Comparison of ENCODE assay signal across 12 cellular contexts in genomic region chr2:152500336-152500735, GRCh38.
DNase-seq lines count a peak whose midpoint lies in the region; ATAC-seq and TF ChIP-seq lines count a peak whose summit lies in the region.
"Had no signal": no experiment of that assay in that cellular context is flagged by ENCODE, and none has a peak within 500 bp of the region (broad histone marks: within the 10 kb centered on the region; RNA-seq: fewer than 3 reads in every experiment).

No MANE protein-coding gene starts in this region.

- peaks cover 25 to 41% of the 10 kb centered on the region in 2 experiments; a peak in 3 of 4 replicates for H3K79me1 ChIP-seq in IMR-90 (ENCODE audit: low read depth in 1 of 2, low read length in 2 of 2)

- H3K56ac ChIP-seq in IMR-90 (ENCODE audit: extremely low read depth, insufficient read depth, low read length): no peak overlapping the region

- no peak overlapping the region for H3K4ac ChIP-seq in IMR-90 (ENCODE audit: low read depth, low read length)

- H3K4me3 Mint-ChIP-seq in chondrocyte (ENCODE audit: unreplicated experiment): no peak overlapping the region
- H3K4me3 Mint-ChIP-seq: activated naive CD8-positive, alpha-beta T cell; CD8-positive, alpha-beta memory T cell had no signal

- peaks cover 69% of the 10 kb centered on the region for H3K4me1 Mint-ChIP-seq in chondrocyte (ENCODE audit: low read depth)
- H3K4me1 Mint-ChIP-seq: CD8-positive, alpha-beta memory T cell had no signal

- H4K20me1 ChIP-seq in IMR-90 (ENCODE audit: insufficient read depth, low read length): no peaks in the 10 kb centered on the region

- H3K4me1 ChIP-seq in IMR-90 (ENCODE audit: control insufficient read depth, insufficient read depth, low read length) (peaks cover 24% of the 10 kb centered on the region), mucosa of rectum (ENCODE audit: control insufficient read depth in 2 of 2, insufficient read depth in 2 of 2, low read length in 2 of 2) (peaks cover 0 to 7% of the 10 kb centered on the region in 2 donors), thoracic aorta (ENCODE audit: control insufficient read depth in 1 of 2, low read depth in 2 of 2) (peaks cover 34 to 57% of the 10 kb centered on the region in 2 donors)

- no peak overlapping the region for H2AFZ ChIP-seq in IMR-90 (replicated peaks; ENCODE audit: low read length, poor library complexity)

- H3K9me3 ChIP-seq in IMR-90 (ENCODE audit: control insufficient read depth, insufficient read depth, low read length): no peaks in the 10 kb centered on the region
- H3K9me3 ChIP-seq in mucosa of rectum (ENCODE audit: control insufficient read depth in 2 of 2, low read length in 2 of 2): no peaks in the 10 kb centered on the region
- H3K9me3 ChIP-seq in thoracic aorta: no peaks in the 10 kb centered on the region

- no peak overlapping the region for H2BK20ac ChIP-seq in IMR-90 (ENCODE audit: low read depth, low read length)

- H3K36me3 Mint-ChIP-seq in chondrocyte (ENCODE audit: low read depth): no peaks in the 10 kb centered on the region
- H3K36me3 Mint-ChIP-seq: activated naive CD8-positive, alpha-beta T cell; CD8-positive, alpha-beta memory T cell had no signal

- no peak overlapping the region for H4K8ac ChIP-seq in IMR-90 (ENCODE audit: low read depth in 2 of 2, low read length in 2 of 2)

- no peak overlapping the region for H3K18ac ChIP-seq in IMR-90 (ENCODE audit: low read depth, low read length)

- H3K9me3 Mint-ChIP-seq in chondrocyte (ENCODE audit: low read depth): peaks cover 10% of the 10 kb centered on the region

- no peak overlapping the region for H3K23ac ChIP-seq in IMR-90 (ENCODE audit: low read depth, low read length)

- no peak for TF ChIP-seq RAD21 in IMR-90 (IDR thresholded peaks at IDR 0.05; ENCODE audit: low read length)

- peak overlapping the region; percentile 89; the same call in 1 of the 2 replicates for H3K4me2 ChIP-seq in IMR-90 (ENCODE audit: low read depth, low read length)

- H3K14ac ChIP-seq in IMR-90 (replicated peaks; ENCODE audit: low read depth, low read length): no peak overlapping the region

- no peak overlapping the region for H4K91ac ChIP-seq in IMR-90 (ENCODE audit: insufficient read depth, low read depth, low read length)

- H3K4me3 ChIP-seq in IMR-90 (ENCODE audit: insufficient read depth, low read depth, low read length) (no peak overlapping the region), mucosa of rectum (ENCODE audit: low read length in 2 of 2) (no peak overlapping the region), thoracic aorta (peak overlapping the region; percentile 35)

- H3K36me3 ChIP-seq in IMR-90 (ENCODE audit: control insufficient read depth, insufficient read depth, low read length): no peaks in the 10 kb centered on the region
- no peaks in the 10 kb centered on the region for H3K36me3 ChIP-seq in mucosa of rectum (ENCODE audit: control insufficient read depth in 2 of 2, insufficient read depth in 2 of 2, low read length in 2 of 2)
- H3K36me3 ChIP-seq in thoracic aorta: no peaks in the 10 kb centered on the region

- no peak for TF ChIP-seq POLR2A in IMR-90 (IDR thresholded peaks at IDR 0.05; ENCODE audit: low read depth, low read length)

- H3K27me3 ChIP-seq in IMR-90 (ENCODE audit: control insufficient read depth, insufficient read depth, low read length): no peaks in the 10 kb centered on the region
- no peaks in the 10 kb centered on the region for H3K27me3 ChIP-seq in mucosa of rectum (ENCODE audit: control insufficient read depth in 2 of 2, insufficient read depth in 2 of 2, low read length in 2 of 2)
- no peaks in the 10 kb centered on the region for H3K27me3 ChIP-seq in thoracic aorta (replicated peaks; ENCODE audit: insufficient read depth)
- H3K27me3 ChIP-seq: foreskin keratinocyte had no signal

- H3K9me1 ChIP-seq in IMR-90 (ENCODE audit: insufficient read depth, low read length): no peaks in the 10 kb centered on the region

- no peak overlapping the region for H2AK9ac ChIP-seq in IMR-90 (replicated peaks; ENCODE audit: low read depth, low read length, poor library complexity)

- CTCF ChIA-PET in IMR-90 (lab: Yijun Ruan, JAX): no interaction called here

- WGBS in IMR-90 (ENCODE audit: extremely low coverage in 2 of 2, insufficient read length in 1 of 2), 2 experiments: no CpG with 5 or more reads among the region's 12 CpGs

- H3K27ac ChIP-seq in IMR-90 (ENCODE audit: insufficient read depth, low read length) (no peak overlapping the region), mucosa of rectum (ENCODE audit: low read depth in 2 of 2, low read length in 2 of 2) (peak overlapping the region; percentile 19 to 49), thoracic aorta (peak overlapping the region; percentile 54 to 76)
- H3K27ac ChIP-seq: foreskin keratinocyte had no signal

- intact Hi-C loops in IMR-90 (cut with micrococcal nuclease): no loop called here

- no peaks in the 10 kb centered on the region for H3K27me3 Mint-ChIP-seq in chondrocyte (ENCODE audit: low read depth)

- peak overlapping the region; percentile 24; the same call in 1 of the 2 replicates for H2AK5ac ChIP-seq in IMR-90 (ENCODE audit: low read depth, low read length)

- H4K5ac ChIP-seq in IMR-90 (ENCODE audit: low read depth, low read length): peak overlapping the region; percentile 54; the same call in 1 of the 2 replicates

- in situ Hi-C loops in IMR-90 (cut with MboI; ENCODE audit: low sequenced_read_pairs): no loop called here

- dilution Hi-C loops in IMR-90 (cut with HindIII; ENCODE audit: low sequenced_read_pairs, unreplicated experiment): no loop called here

- no peak overlapping the region for H2BK5ac ChIP-seq in IMR-90 (ENCODE audit: low read depth, low read length, poor library complexity, severe bottlenecking)

- H2BK15ac ChIP-seq in IMR-90 (ENCODE audit: low read depth, low read length): no peak overlapping the region

- DNase-seq in IMR-90: no peak
- DNase-seq in chondrocyte (ENCODE audit: low spot score): no peak
- no peak for DNase-seq in thoracic aorta (ENCODE audit: low spot score)
- DNase-seq in NCI-H82 (lab: John Stamatoyannopoulos, UW): no peak
- DNase-seq in left lobe of liver (ENCODE audit: low spot score): no peak
- DNase-seq: activated CD8-positive, alpha-beta memory T cell treated with anti-CD3 and anti-CD28 coated beads, Interleukin-2, amount 50 U/mL, for 4 hours; CD8-positive, alpha-beta memory T cell; foreskin keratinocyte; left colon had no signal

- no peak for ATAC-seq in IMR-90 (ENCODE audit: low read depth)
- ATAC-seq in thoracic aorta (ENCODE audit: insufficient number of reproducible peaks, low FRiP score, low read depth): no peak
- no peak for ATAC-seq in left lobe of liver
- ATAC-seq in GM21825 (IDR thresholded peaks at IDR 0.05; ENCODE audit: unreplicated experiment): no peak
- ATAC-seq: foreskin keratinocyte, left colon had no signal

- POLR2A ChIA-PET in IMR-90 (lab: Charles Lee; ENCODE audit: unreplicated experiment): no interaction called here

- H2BK120ac ChIP-seq in IMR-90 (ENCODE audit: low read depth, low read length): no peak overlapping the region

- TF ChIP-seq CTCF in IMR-90 (conservative IDR thresholded peaks at IDR 0.05; ENCODE audit: low read depth, low read length) (no peak), chondrocyte (IDR thresholded peaks at IDR 0.05) (no peak), thoracic aorta (IDR thresholded peaks at IDR 0.05) (no peak)

- BruUV-seq in IMR-90 (replicated peaks; lab: Mats Ljungman, UMichigan): no TSS peak

- H3K27ac Mint-ChIP-seq in chondrocyte (ENCODE audit: unreplicated experiment): peak overlapping the region; percentile 68
- H3K27ac Mint-ChIP-seq: activated naive CD8-positive, alpha-beta T cell; CD8-positive, alpha-beta memory T cell had no signal

- H3K9ac ChIP-seq in IMR-90 (ENCODE audit: low read depth, low read length) (no peak overlapping the region; the same call in 1 of the 2 replicates), mucosa of rectum (ENCODE audit: low read depth in 1 of 2, low read length in 2 of 2) (no peak overlapping the region)

TF ChIP-seq in IMR-90, 13 proteins besides CTCF, POLR2A, EP300 and RAD21:
- TF ChIP-seq MAZ (IDR thresholded peaks at IDR 0.05; ENCODE audit: borderline replicate concordance, low read depth, low read length) (no peak), CHD1 (IDR thresholded peaks at IDR 0.05; ENCODE audit: low read depth, low read length) (no peak), SMC3 (IDR thresholded peaks at IDR 0.05; ENCODE audit: low read depth, low read length) (no peak), BHLHE40 (IDR thresholded peaks at IDR 0.05; ENCODE audit: low read depth, low read length) (no peak), RCOR1 (IDR thresholded peaks at IDR 0.05; ENCODE audit: insufficient replicate concordance, low read length) (no peak), ELK1 (IDR thresholded peaks at IDR 0.05; ENCODE audit: borderline replicate concordance, low read depth, low read length) (no peak), MAFK (IDR thresholded peaks at IDR 0.05; ENCODE audit: low read depth, low read length) (no peak), RFX5 (IDR thresholded peaks at IDR 0.05; ENCODE audit: low read depth, low read length) (no peak), MXI1 (IDR thresholded peaks at IDR 0.05; ENCODE audit: borderline replicate concordance, low read depth, low read length) (no peak), CEBPB (IDR thresholded peaks at IDR 0.05; ENCODE audit: low read depth, low read length) (no peak), FOS (IDR thresholded peaks at IDR 0.05; ENCODE audit: low read depth, low read length) (no peak), NFE2L2 (IDR thresholded peaks at IDR 0.05; ENCODE audit: low read depth, low read length) (no peak), USF2 (IDR thresholded peaks at IDR 0.05; ENCODE audit: low read depth, low read length) (no peak)
